Comparison of ENCODE assay signal across 18 cellular contexts in genomic region chr4:44869222-44869882, GRCh38.
DNase-seq lines count a peak whose midpoint lies in the region; FAIRE-seq and TF ChIP-seq lines count a peak whose summit lies in the region.
"Had no signal": no experiment of that assay in that cellular context is flagged by ENCODE, and none has a peak within 500 bp of the region (broad histone marks: within the 10 kb centered on the region; RNA-seq: fewer than 3 reads in every experiment).

No MANE protein-coding gene starts in this region.

- no peak overlapping the region for H3K27ac Mint-ChIP-seq in neural crest cell (ENCODE audit: unreplicated experiment)
- H3K27ac Mint-ChIP-seq: CD8-positive, alpha-beta memory T cell had no signal

- no peaks in the 10 kb centered on the region for H3K4me1 Mint-ChIP-seq in neural crest cell
- H3K4me1 Mint-ChIP-seq: CD8-positive, alpha-beta memory T cell; central memory CD8-positive, alpha-beta T cell had no signal

- H3K4me3 Mint-ChIP-seq in neural crest cell = no peak overlapping the region
- H3K4me3 Mint-ChIP-seq: CD8-positive, alpha-beta memory T cell; central memory CD8-positive, alpha-beta T cell had no signal

- H3K36me3 Mint-ChIP-seq in neural crest cell (ENCODE audit: low read depth) = no peaks in the 10 kb centered on the region
- H3K36me3 Mint-ChIP-seq: CD8-positive, alpha-beta memory T cell had no signal

- DNase-seq in NCI-H2171 treated with DMSO at 0.1 percent for 48 hours (lab: John Stamatoyannopoulos, UW) (peak; percentile 4), NCI-H2171 (lab: John Stamatoyannopoulos, UW) (no peak), HT-29 (ENCODE audit: low spot score) (peak; percentile 2), UCSD-AML1 (lab: John Stamatoyannopoulos, UW; ENCODE audit: unreplicated experiment) (peak; percentile 6), neural crest cell (ENCODE audit: low read depth, low spot score) (no peak), HTR-8/SVneo (ENCODE audit: insufficient read length, low spot score) (no peak), hippocampal formation (lab: John Stamatoyannopoulos, UW) (no peak), HK-2 (ENCODE audit: unreplicated experiment) (no peak)
- DNase-seq: activated CD4-positive, alpha-beta T cell treated with anti-CD3 and anti-CD28 coated beads, Interleukin-2, amount 50 U/mL, for 48 hours; CD8-positive, alpha-beta memory T cell; IMR-90; NCI-H1436 treated with DMSO at 0.1 percent for 48 hours; NCI-H510A; occipital lobe; stimulated activated CD4-positive, alpha-beta T cell treated with anti-CD3 and anti-CD28 coated beads, Interleukin-2, amount 100 ng/mL, for 48 hours; tibial artery had no signal

- H3K9me3 Mint-ChIP-seq in neural crest cell = no peaks in the 10 kb centered on the region

- TF ChIP-seq CTCF in neural crest cell (conservative IDR thresholded peaks at IDR 0.05) = peak; percentile 23

- FAIRE-seq in HTR-8/SVneo (lab: Jason Lieb, UNC) = no peak
- FAIRE-seq: endometrium had no signal

- peaks cover 6% of the 10 kb centered on the region for H3K27me3 Mint-ChIP-seq in neural crest cell (ENCODE audit: low read depth)
- H3K27me3 Mint-ChIP-seq: central memory CD8-positive, alpha-beta T cell had no signal

Comparison
In these comparisons a context has a peak if more than half of its experiments do, and no peak if none do; other contexts are left out.
1. DNase-seq: peak in NCI-H2171 treated with DMSO at 0.1 percent for 48 hours (single experiment), HT-29 (single experiment) and UCSD-AML1 (single experiment); none in NCI-H2171 (single experiment), neural crest cell (single experiment), HTR-8/SVneo (single experiment), hippocampal formation (0 of 2) and HK-2 (single experiment).